27 cellular contexts compared by ENCODE assay signal in the genomic region with DNA sequence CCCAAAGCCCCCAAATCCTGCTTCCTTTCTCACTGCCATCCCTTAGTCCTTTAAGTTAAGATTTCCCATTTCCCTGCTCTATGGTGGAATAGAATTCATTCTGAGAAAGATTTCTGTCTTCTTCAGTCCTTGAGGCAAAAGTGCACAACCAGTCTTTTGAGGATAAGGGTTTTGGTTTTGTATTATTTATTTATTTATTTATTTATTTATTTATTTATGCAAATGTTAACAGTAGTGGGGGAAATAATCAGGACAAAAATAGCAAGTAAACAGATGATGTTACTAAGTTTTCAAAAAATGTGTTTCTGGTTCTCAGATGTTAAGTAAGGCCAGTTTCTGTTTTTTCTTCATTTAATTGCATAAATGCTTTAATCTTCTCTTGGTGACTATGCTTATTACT.
DNase-seq lines count a peak whose midpoint lies in the region; ATAC-seq, FAIRE-seq and TF ChIP-seq lines count a peak whose summit lies in the region.
"Had no signal": no experiment of that assay in that cellular context is flagged by ENCODE, and none has a peak within 500 bp of the region (broad histone marks: within the 10 kb centered on the region; RNA-seq: fewer than 3 reads in every experiment).

No MANE protein-coding gene starts in this region.

- no peak for TF ChIP-seq POLR2A in A549 (IDR thresholded peaks at IDR 0.05; ENCODE audit: low read length)

- H3K4me2 ChIP-seq in A549: no peak overlapping the region
- H3K4me2 ChIP-seq: BLaER1 had no signal

- H3K9me3 ChIP-seq in A549: no peaks in the 10 kb centered on the region
- no peaks in the 10 kb centered on the region for H3K9me3 ChIP-seq in HEK293 (ENCODE audit: control insufficient read depth, insufficient read depth, low read depth, low read length)
- H3K9me3 ChIP-seq in small intestine (ENCODE audit: control insufficient read depth, low read depth): no peaks in the 10 kb centered on the region
- H3K9me3 ChIP-seq: BE2C, BLaER1 had no signal

- POLR2A ChIA-PET in A549 (lab: Yijun Ruan, JAX) (no interaction called here), HEK293 (lab: Yijun Ruan, JAX) (no interaction called here), activated B cell treated with CpG ODN at 0.5 μM for 24 hours (lab: Charles Lee) (no interaction called here)

- no peaks in the 10 kb centered on the region for H3K9me3 Mint-ChIP-seq in activated B cell treated with CpG ODN at 0.5 μM for 24 hours
- H3K9me3 Mint-ChIP-seq: CD14-positive monocyte; CD4-positive, alpha-beta memory T cell had no signal

- no peak overlapping the region for H3K4me3 Mint-ChIP-seq in activated B cell treated with CpG ODN at 0.5 μM for 24 hours
- H3K4me3 Mint-ChIP-seq: CD14-positive monocyte; CD4-positive, alpha-beta memory T cell; CD4-positive, CD25-positive, alpha-beta regulatory T cell; CD8-positive, alpha-beta memory T cell had no signal

- no peak overlapping the region for H3K27ac ChIP-seq in A549
- no peak overlapping the region for H3K27ac ChIP-seq in HEK293 (ENCODE audit: extremely low read depth, low read depth, low read length)
- no peak overlapping the region for H3K27ac ChIP-seq in small intestine (ENCODE audit: low read depth in 1 of 2, low read length in 1 of 2)
- H3K27ac ChIP-seq: BLaER1 had no signal

- H3K4me1 ChIP-seq in A549 (no peaks in the 10 kb centered on the region), HEK293 (ENCODE audit: control insufficient read depth, insufficient read depth, low read length) (no peaks in the 10 kb centered on the region), small intestine (ENCODE audit: control insufficient read depth in 2 of 2, insufficient read depth in 1 of 2, low read depth in 1 of 2, low read length in 1 of 2) (no peaks in the 10 kb centered on the region)
- H3K4me1 ChIP-seq: BLaER1 had no signal

- TF ChIP-seq RAD21 in A549 (conservative IDR thresholded peaks at IDR 0.05 in 1 of 2, IDR thresholded peaks at IDR 0.05 in 1 of 2): no peak

- intact Hi-C loops in activated B cell treated with CpG ODN at 0.5 μM for 24 hours (cut with micrococcal nuclease): no loop called here
- intact Hi-C loops in Right ventricle myocardium superior (cut with DNase I): no loop called here

- no peak overlapping the region for H3K4me3 ChIP-seq in A549
- H3K4me3 ChIP-seq in HEK293 (ENCODE audit: low read depth, low read length): no peak overlapping the region
- no peak overlapping the region for H3K4me3 ChIP-seq in small intestine (ENCODE audit: low read depth in 1 of 2, low read length in 2 of 2)
- H3K4me3 ChIP-seq: BLaER1, GM12878 had no signal

- peaks cover 30% of the 10 kb centered on the region for H3K36me3 Mint-ChIP-seq in activated B cell treated with CpG ODN at 0.5 μM for 24 hours (ENCODE audit: low read depth)

- H3K36me3 ChIP-seq in HEK293 (ENCODE audit: control insufficient read depth in 2 of 2, insufficient read depth in 1 of 2, low read length in 2 of 2): peaks cover 3 to 6% of the 10 kb centered on the region in 2 experiments; a peak in 2 of 3 replicates
- no peaks in the 10 kb centered on the region for H3K36me3 ChIP-seq in small intestine (ENCODE audit: control insufficient read depth in 2 of 2, insufficient read depth in 2 of 2, low read length in 2 of 2)

- CTCF ChIA-PET in A549 (lab: Yijun Ruan, JAX) (no interaction called here), HEK293 (lab: Yijun Ruan, JAX) (no interaction called here), activated B cell treated with CpG ODN at 0.5 μM for 24 hours (lab: Charles Lee) (no interaction called here)

- FAIRE-seq in A204.1 (lab: Jason Lieb, UNC): peak; percentile 35
- FAIRE-seq in A549 (lab: Jason Lieb, UNC): no peak
- FAIRE-seq in small intestine (lab: Jason Lieb, UNC): no peak
- FAIRE-seq: GM18507 had no signal

- peak overlapping the region; percentile 15 for H3K27ac Mint-ChIP-seq in activated B cell treated with CpG ODN at 0.5 μM for 24 hours
- H3K27ac Mint-ChIP-seq: CD14-positive monocyte had no signal

- ATAC-seq in A549 (no peak), activated B cell treated with CpG ODN at 0.5 μM for 24 hours (ENCODE audit: low read depth) (no peak), GM21717 (IDR thresholded peaks at IDR 0.05; ENCODE audit: unreplicated experiment) (no peak), Right ventricle myocardium superior (ENCODE audit: poor library complexity) (no peak)
- ATAC-seq: GM12878 had no signal

- H3K27me3 ChIP-seq in small intestine (ENCODE audit: control insufficient read depth in 2 of 2, insufficient read depth in 2 of 2, low read length in 2 of 2): no peaks in the 10 kb centered on the region
- H3K27me3 ChIP-seq: BE2C, BLaER1 had no signal

- TF ChIP-seq CTCF in A549 (IDR thresholded peaks at IDR 0.05) (no peak), HEK293 (tag by site-specific recombination; IDR thresholded peaks at IDR 0.05) (no peak), activated B cell treated with CpG ODN at 0.5 μM for 24 hours (IDR thresholded peaks at IDR 0.05) (no peak)

- no peaks in the 10 kb centered on the region for H3K27me3 Mint-ChIP-seq in activated B cell treated with CpG ODN at 0.5 μM for 24 hours
- H3K27me3 Mint-ChIP-seq: CD4-positive, alpha-beta memory T cell; CD4-positive, CD25-positive, alpha-beta regulatory T cell; CD8-positive, alpha-beta memory T cell had no signal

- TF ChIP-seq EP300 in A549 (IDR thresholded peaks at IDR 0.05): no peak

- H3K4me1 Mint-ChIP-seq in activated B cell treated with CpG ODN at 0.5 μM for 24 hours: peaks cover 16% of the 10 kb centered on the region

- DNase-seq in A549 (ENCODE audit: low read depth in 1 of 2, low spot score in 1 of 2) (no peak), activated B cell treated with CpG ODN at 0.5 μM for 24 hours (no peak), dedifferentiated amniotic fluid mesenchymal stem cell (ENCODE audit: extremely low spot score) (no peak), small intestine (no peak), Right ventricle myocardium superior (no peak)
- DNase-seq: 8988T; ACHN; BE2C; C1 segment of cervical spinal cord; CD4-positive, alpha-beta memory T cell; CD4-positive, CD25-positive, alpha-beta regulatory T cell; CD8-positive, alpha-beta memory T cell; COR-L47; DMS 273 treated with DMSO at 0.1 percent for 48 hours; DMS153; DMS53; DMS79; DND-41; EL; GF-D8 had no signal

TF ChIP-seq in A549, 52 proteins besides CTCF, POLR2A, EP300 and RAD21:
- TF ChIP-seq SMC3 (IDR thresholded peaks at IDR 0.05) (no peak), ZC3H11A (IDR thresholded peaks at IDR 0.05) (peak; percentile 38)

TF ChIP-seq in HEK293, 187 proteins besides CTCF, POLR2A, EP300 and RAD21 (continues in another document):
- TF ChIP-seq, protein P1, sequence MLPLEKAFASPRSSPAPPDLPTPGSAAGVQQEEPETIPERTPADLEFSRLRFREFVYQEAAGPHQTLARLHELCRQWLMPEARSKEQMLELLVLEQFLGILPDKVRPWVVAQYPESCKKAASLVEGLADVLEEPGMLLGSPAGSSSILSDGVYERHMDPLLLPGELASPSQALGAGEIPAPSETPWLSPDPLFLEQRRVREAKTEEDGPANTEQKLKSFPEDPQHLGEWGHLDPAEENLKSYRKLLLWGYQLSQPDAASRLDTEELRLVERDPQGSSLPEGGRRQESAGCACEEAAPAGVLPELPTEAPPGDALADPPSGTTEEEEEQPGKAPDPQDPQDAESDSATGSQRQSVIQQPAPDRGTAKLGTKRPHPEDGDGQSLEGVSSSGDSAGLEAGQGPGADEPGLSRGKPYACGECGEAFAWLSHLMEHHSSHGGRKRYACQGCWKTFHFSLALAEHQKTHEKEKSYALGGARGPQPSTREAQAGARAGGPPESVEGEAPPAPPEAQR (tag by site-specific recombination; IDR thresholded peaks at IDR 0.05): no peak
- no peak for TF ChIP-seq ZXDB (tag by site-specific recombination; IDR thresholded peaks at IDR 0.05)
- no peak for TF ChIP-seq MZF1 (tag by site-specific recombination; IDR thresholded peaks at IDR 0.05; ENCODE audit: borderline replicate concordance)
- no peak for TF ChIP-seq ZNF335 (tag by site-specific recombination; conservative IDR thresholded peaks at IDR 0.05)
- no peak for TF ChIP-seq MEIS1 (CRISPR knock-in tag; IDR thresholded peaks at IDR 0.05; ENCODE audit: borderline replicate concordance)
- no peak for TF ChIP-seq ZNF311 (tag by site-specific recombination; IDR thresholded peaks at IDR 0.05; ENCODE audit: borderline replicate concordance)
- TF ChIP-seq ZNF426 (tag by site-specific recombination; IDR thresholded peaks at IDR 0.05): peak; percentile 66
- TF ChIP-seq ZNF555 (tag by site-specific recombination; conservative IDR thresholded peaks at IDR 0.05): peak; percentile 67
- no peak for TF ChIP-seq ZNF830 (tag by site-specific recombination; IDR thresholded peaks at IDR 0.05; ENCODE audit: low read depth)
- TF ChIP-seq ZNF423 (tag by site-specific recombination; IDR thresholded peaks at IDR 0.05): no peak
- no peak for TF ChIP-seq ZNF175 (tag by site-specific recombination; IDR thresholded peaks at IDR 0.05)
- TF ChIP-seq, protein P2, sequence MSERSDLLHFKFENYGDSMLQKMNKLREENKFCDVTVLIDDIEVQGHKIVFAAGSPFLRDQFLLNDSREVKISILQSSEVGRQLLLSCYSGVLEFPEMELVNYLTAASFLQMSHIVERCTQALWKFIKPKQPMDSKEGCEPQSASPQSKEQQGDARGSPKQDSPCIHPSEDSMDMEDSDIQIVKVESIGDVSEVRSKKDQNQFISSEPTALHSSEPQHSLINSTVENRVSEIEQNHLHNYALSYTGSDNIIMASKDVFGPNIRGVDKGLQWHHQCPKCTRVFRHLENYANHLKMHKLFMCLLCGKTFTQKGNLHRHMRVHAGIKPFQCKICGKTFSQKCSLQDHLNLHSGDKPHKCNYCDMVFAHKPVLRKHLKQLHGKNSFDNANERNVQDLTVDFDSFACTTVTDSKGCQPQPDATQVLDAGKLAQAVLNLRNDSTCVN (tag by site-specific recombination; optimal IDR thresholded peaks at IDR 0.05): no peak
- TF ChIP-seq ZNF248 (tag by site-specific recombination; IDR thresholded peaks at IDR 0.05): no peak
- no peak for TF ChIP-seq ZNF776 (tag by site-specific recombination; IDR thresholded peaks at IDR 0.05; ENCODE audit: borderline replicate concordance)
- TF ChIP-seq ZBTB17 (tag by site-specific recombination; IDR thresholded peaks at IDR 0.05): no peak
- no peak for TF ChIP-seq ZNF239 (tag by site-specific recombination; IDR thresholded peaks at IDR 0.05)
- TF ChIP-seq ZNF664 (tag by site-specific recombination; IDR thresholded peaks at IDR 0.05): no peak
